Comparison of ENCODE assay signal across 8 cellular contexts in the genomic region with DNA sequence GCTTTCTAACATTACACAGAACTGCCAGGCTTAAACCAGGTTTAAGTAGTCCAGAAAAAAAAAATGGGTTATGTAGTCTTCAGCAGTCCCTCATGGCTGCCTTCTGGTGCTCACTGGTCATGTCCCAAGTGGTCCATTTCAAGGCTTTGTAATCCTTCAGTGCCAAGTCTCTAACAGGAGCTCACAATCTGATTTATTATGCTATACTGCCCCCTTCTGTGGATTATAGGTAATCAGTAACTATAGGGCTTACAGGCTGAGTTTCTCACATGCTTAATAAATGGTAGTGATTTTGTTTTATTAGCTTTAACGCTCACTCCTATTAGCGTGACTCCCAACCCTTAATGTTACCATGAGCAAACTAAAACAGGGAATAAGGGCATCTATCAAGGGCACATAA.
DNase-seq lines count a peak whose midpoint lies in the region; ATAC-seq, FAIRE-seq and TF ChIP-seq lines count a peak whose summit lies in the region.

No MANE protein-coding gene starts in this region.

- no peaks in the 10 kb centered on the region for H3K4me1 ChIP-seq in pancreas

- DNase-seq in CMK (ENCODE audit: low read depth) (peak; percentile 14), NCI-H446 treated with DMSO at 0.1 percent for 48 hours (lab: John Stamatoyannopoulos, UW) (peak; percentile 2), dermis blood vessel endothelial cell (peak; percentile 33), pancreas (no peak), HK-2 (ENCODE audit: unreplicated experiment) (no peak)

- H3K27me3 ChIP-seq in pancreas, result peaks cover 0 to 11% (median 0%) of the 10 kb centered on the region in 4 donors

- H3K4me3 ChIP-seq in pancreas, result no peak overlapping the region

- ATAC-seq in GM19351 (IDR thresholded peaks at IDR 0.05; ENCODE audit: unreplicated experiment), result peak; percentile 55
- ATAC-seq in pancreas, result peak in 3 of 4 donors; percentile 37 to 57 (median 44)
- ATAC-seq in GM21423 (IDR thresholded peaks at IDR 0.05; ENCODE audit: unreplicated experiment), result no peak
- ATAC-seq in HG03025 (IDR thresholded peaks at IDR 0.05; ENCODE audit: low FRiP score, unreplicated experiment), result no peak

- FAIRE-seq in pancreas (lab: Jason Lieb, UNC), result no peak

- intact Hi-C loops in pancreas (cut with DNase I), result no loop called here

- H3K9me3 ChIP-seq in pancreas, result no peaks in the 10 kb centered on the region

- TF ChIP-seq CTCF in pancreas (IDR thresholded peaks at IDR 0.05), result peak in 1 of 4 donors; percentile 14

- WGBS in pancreas, 2 donors, result 7 to 8% methylated on average over 2 of the region's 2 CpGs

- H3K27ac ChIP-seq in pancreas, result no peak overlapping the region

- no peaks in the 10 kb centered on the region for H3K36me3 ChIP-seq in pancreas

Comparison
In these comparisons a context has a peak if more than half of its experiments do, and no peak if none do; other contexts are left out.
1. DNase-seq: peak in CMK (single experiment), NCI-H446 treated with DMSO at 0.1 percent for 48 hours (single experiment) and dermis blood vessel endothelial cell (single experiment); none in pancreas (0 of 6) and HK-2 (single experiment).
2. ATAC-seq: peak in GM19351 (single experiment) and pancreas (3 of 4); none in GM21423 (single experiment) and HG03025 (single experiment).